ENCODE assay signal across 17 cellular contexts in genomic region chr2:86136141-86136540, GRCh38. TPM values are rescaled to one million over a fixed set of nuclear protein-coding genes. Genes with fewer than 3 reads are reported as not detected.
DNase-seq lines count a peak whose midpoint lies in the region; ATAC-seq lines count a peak whose summit lies in the region.
"Had no signal": no experiment of that assay in that cellular context is flagged by ENCODE, and none has a peak within 500 bp of the region (broad histone marks: within the 10 kb centered on the region; RNA-seq: fewer than 3 reads in every experiment).

No MANE protein-coding gene starts in this region.

- DNase-seq in activated T-cell treated with anti-CD3 and anti-CD28 coated beads, Interleukin-2, amount 50 U/mL, for 72 hours = no peak
- no peak for DNase-seq in activated T-cell treated with anti-CD3 and anti-CD28 coated beads, Interleukin-2, amount 50 U/mL, for 4 hours
- DNase-seq in effector memory CD8-positive, alpha-beta T cell = no peak
- no peak for DNase-seq in stimulated activated effector memory CD8-positive, alpha-beta T cell treated with anti-CD3 and anti-CD28 coated beads, Interleukin-12 subunit alpha, Interleukin-12 subunit beta, amount 100 ng/mL, for 72 hours (ENCODE audit: low spot score in 2 of 2)
- no peak for DNase-seq in pons (ENCODE audit: low spot score)
- no peak for DNase-seq in hepatic stellate cell (ENCODE audit: low spot score)
- DNase-seq: Caco-2; CD8-positive, alpha-beta T cell; DMS153; DMS79; EL; GDM1; GM23248; H7; HCEC 1CT had no signal

- no peaks in the 10 kb centered on the region for H3K9me3 Mint-ChIP-seq in activated T-cell treated with anti-CD3 and anti-CD28 coated beads, Interleukin-2, amount 50 U/mL, for 72 hours
- no peaks in the 10 kb centered on the region for H3K9me3 Mint-ChIP-seq in activated T-cell treated with anti-CD3 and anti-CD28 coated beads, Interleukin-2, amount 50 U/mL, for 4 hours
- no peaks in the 10 kb centered on the region for H3K9me3 Mint-ChIP-seq in activated T-helper 17 cell treated with anti-CD3 and anti-CD28 coated beads, Interleukin-2, amount 50 U/mL, for 72 hours
- no peaks in the 10 kb centered on the region for H3K9me3 Mint-ChIP-seq in effector memory CD8-positive, alpha-beta T cell
- H3K9me3 Mint-ChIP-seq in stimulated activated effector memory CD8-positive, alpha-beta T cell treated with anti-CD3 and anti-CD28 coated beads, Interleukin-12 subunit alpha, Interleukin-12 subunit beta, amount 100 ng/mL, for 72 hours = peaks cover 3% of the 10 kb centered on the region
- H3K9me3 Mint-ChIP-seq: CD8-positive, alpha-beta T cell had no signal

- peaks cover 14 to 55% of the 10 kb centered on the region in 2 donors for H3K36me3 Mint-ChIP-seq in activated T-cell treated with anti-CD3 and anti-CD28 coated beads, Interleukin-2, amount 50 U/mL, for 72 hours (ENCODE audit: insufficient read depth in 2 of 2)
- peaks cover 62% of the 10 kb centered on the region for H3K36me3 Mint-ChIP-seq in activated T-cell treated with anti-CD3 and anti-CD28 coated beads, Interleukin-2, amount 50 U/mL, for 4 hours (ENCODE audit: insufficient read depth)
- H3K36me3 Mint-ChIP-seq in activated T-helper 17 cell treated with anti-CD3 and anti-CD28 coated beads, Interleukin-2, amount 50 U/mL, for 72 hours (ENCODE audit: low read depth) = peaks cover 100% of the 10 kb centered on the region
- H3K36me3 Mint-ChIP-seq in effector memory CD8-positive, alpha-beta T cell (ENCODE audit: insufficient read depth) = peaks cover 66% of the 10 kb centered on the region
- peaks cover 100% of the 10 kb centered on the region for H3K36me3 Mint-ChIP-seq in stimulated activated effector memory CD8-positive, alpha-beta T cell treated with anti-CD3 and anti-CD28 coated beads, Interleukin-12 subunit alpha, Interleukin-12 subunit beta, amount 100 ng/mL, for 72 hours

- H3K27me3 Mint-ChIP-seq in activated T-cell treated with anti-CD3 and anti-CD28 coated beads, Interleukin-2, amount 50 U/mL, for 72 hours (ENCODE audit: low read depth) = no peaks in the 10 kb centered on the region
- H3K27me3 Mint-ChIP-seq in activated T-cell treated with anti-CD3 and anti-CD28 coated beads, Interleukin-2, amount 50 U/mL, for 4 hours (ENCODE audit: low read depth) = no peaks in the 10 kb centered on the region
- no peaks in the 10 kb centered on the region for H3K27me3 Mint-ChIP-seq in activated T-helper 17 cell treated with anti-CD3 and anti-CD28 coated beads, Interleukin-2, amount 50 U/mL, for 72 hours
- no peaks in the 10 kb centered on the region for H3K27me3 Mint-ChIP-seq in effector memory CD8-positive, alpha-beta T cell

- no peak overlapping the region for H3K4me3 Mint-ChIP-seq in activated T-cell treated with anti-CD3 and anti-CD28 coated beads, Interleukin-2, amount 50 U/mL, for 72 hours
- no peak overlapping the region for H3K4me3 Mint-ChIP-seq in activated T-cell treated with anti-CD3 and anti-CD28 coated beads, Interleukin-2, amount 50 U/mL, for 4 hours
- H3K4me3 Mint-ChIP-seq in activated T-helper 17 cell treated with anti-CD3 and anti-CD28 coated beads, Interleukin-2, amount 50 U/mL, for 72 hours = no peak overlapping the region
- H3K4me3 Mint-ChIP-seq in effector memory CD8-positive, alpha-beta T cell = no peak overlapping the region
- no peak overlapping the region for H3K4me3 Mint-ChIP-seq in stimulated activated effector memory CD8-positive, alpha-beta T cell treated with anti-CD3 and anti-CD28 coated beads, Interleukin-12 subunit alpha, Interleukin-12 subunit beta, amount 100 ng/mL, for 72 hours
- H3K4me3 Mint-ChIP-seq: CD8-positive, alpha-beta T cell had no signal

- no peak for ATAC-seq in activated T-cell treated with anti-CD3 and anti-CD28 coated beads, Interleukin-2, amount 50 U/mL, for 72 hours (replicated peaks in 1 of 2)
- no peak for ATAC-seq in activated T-cell treated with anti-CD3 and anti-CD28 coated beads, Interleukin-2, amount 50 U/mL, for 4 hours
- ATAC-seq in activated T-helper 17 cell treated with anti-CD3 and anti-CD28 coated beads, Interleukin-2, amount 50 U/mL, for 72 hours (replicated peaks) = no peak
- ATAC-seq in effector memory CD8-positive, alpha-beta T cell (replicated peaks) = no peak
- no peak for ATAC-seq in stimulated activated effector memory CD8-positive, alpha-beta T cell treated with anti-CD3 and anti-CD28 coated beads, Interleukin-12 subunit alpha, Interleukin-12 subunit beta, amount 100 ng/mL, for 72 hours
- ATAC-seq: CD8-positive, alpha-beta T cell; GM12878 had no signal

- H3K4me1 Mint-ChIP-seq in activated T-cell treated with anti-CD3 and anti-CD28 coated beads, Interleukin-2, amount 50 U/mL, for 72 hours (ENCODE audit: low read depth) = peaks cover 10% of the 10 kb centered on the region
- peaks cover 12% of the 10 kb centered on the region for H3K4me1 Mint-ChIP-seq in activated T-cell treated with anti-CD3 and anti-CD28 coated beads, Interleukin-2, amount 50 U/mL, for 4 hours (ENCODE audit: low read depth)
- peaks cover 26% of the 10 kb centered on the region for H3K4me1 Mint-ChIP-seq in activated T-helper 17 cell treated with anti-CD3 and anti-CD28 coated beads, Interleukin-2, amount 50 U/mL, for 72 hours
- H3K4me1 Mint-ChIP-seq in effector memory CD8-positive, alpha-beta T cell (ENCODE audit: low read depth in 2 of 2) = peaks cover 0 to 4% of the 10 kb centered on the region in 2 donors
- H3K4me1 Mint-ChIP-seq in stimulated activated effector memory CD8-positive, alpha-beta T cell treated with anti-CD3 and anti-CD28 coated beads, Interleukin-12 subunit alpha, Interleukin-12 subunit beta, amount 100 ng/mL, for 72 hours = peaks cover 14% of the 10 kb centered on the region

- H3K27ac Mint-ChIP-seq in activated T-cell treated with anti-CD3 and anti-CD28 coated beads, Interleukin-2, amount 50 U/mL, for 72 hours = peak overlapping the region; percentile 70
- peak overlapping the region; percentile 18 for H3K27ac Mint-ChIP-seq in activated T-helper 17 cell treated with anti-CD3 and anti-CD28 coated beads, Interleukin-2, amount 50 U/mL, for 72 hours
- peak overlapping the region; percentile 10 to 19 for H3K27ac Mint-ChIP-seq in effector memory CD8-positive, alpha-beta T cell
- peak overlapping the region; percentile 52 for H3K27ac Mint-ChIP-seq in stimulated activated effector memory CD8-positive, alpha-beta T cell treated with anti-CD3 and anti-CD28 coated beads, Interleukin-12 subunit alpha, Interleukin-12 subunit beta, amount 100 ng/mL, for 72 hours
- H3K27ac Mint-ChIP-seq: CD8-positive, alpha-beta T cell had no signal

RNA-seq across cellular contexts. Expression of gene PTCD3, which starts 30.1 kb away (rescaled TPM):
- total RNA-seq in activated T-cell treated with anti-CD3 and anti-CD28 coated beads, Interleukin-2, amount 50 U/mL, for 72 hours = 100 to 1,000 TPM; 155 to 181 TPM
- total RNA-seq in activated T-cell treated with anti-CD3 and anti-CD28 coated beads, Interleukin-2, amount 50 U/mL, for 4 hours = 100 to 1,000 TPM; 131 to 138 (median 138) TPM
- total RNA-seq in activated T-helper 17 cell treated with anti-CD3 and anti-CD28 coated beads, Interleukin-2, amount 50 U/mL, for 72 hours = 100 to 1,000 TPM; 165 to 170 TPM

RNA-seq across cellular contexts. Expression of gene POLR1A, which starts 30.5 kb away (rescaled TPM):
- 10 to 100 TPM; 23.5 to 28.0 TPM for total RNA-seq in activated T-cell treated with anti-CD3 and anti-CD28 coated beads, Interleukin-2, amount 50 U/mL, for 72 hours
- 10 to 100 TPM; 80.3 to 86.3 (median 81.4) TPM for total RNA-seq in activated T-cell treated with anti-CD3 and anti-CD28 coated beads, Interleukin-2, amount 50 U/mL, for 4 hours
- 10 to 100 TPM; 30.3 to 62.0 TPM for total RNA-seq in activated T-helper 17 cell treated with anti-CD3 and anti-CD28 coated beads, Interleukin-2, amount 50 U/mL, for 72 hours

RNA-seq across cellular contexts. Expression of gene IMMT, which starts 59.1 kb away (rescaled TPM):
- 100 to 1,000 TPM; 125 to 138 TPM for total RNA-seq in activated T-cell treated with anti-CD3 and anti-CD28 coated beads, Interleukin-2, amount 50 U/mL, for 72 hours
- total RNA-seq in activated T-cell treated with anti-CD3 and anti-CD28 coated beads, Interleukin-2, amount 50 U/mL, for 4 hours = 100 to 1,000 TPM; 135 to 166 (median 143) TPM
- total RNA-seq in activated T-helper 17 cell treated with anti-CD3 and anti-CD28 coated beads, Interleukin-2, amount 50 U/mL, for 72 hours = 100 to 1,000 TPM; 138 to 163 TPM

Comparison
In these comparisons a context has a peak if more than half of its experiments do, and no peak if none do; other contexts are left out.
1. H3K27ac Mint-ChIP-seq: peak in every context shown above with its lines; median percentile 70 in activated T-cell treated with anti-CD3 and anti-CD28 coated beads, Interleukin-2, amount 50 U/mL, for 72 hours; 52 in stimulated activated effector memory CD8-positive, alpha-beta T cell treated with anti-CD3 and anti-CD28 coated beads, Interleukin-12 subunit alpha, Interleukin-12 subunit beta, amount 100 ng/mL, for 72 hours; 18 in activated T-helper 17 cell treated with anti-CD3 and anti-CD28 coated beads, Interleukin-2, amount 50 U/mL, for 72 hours; 14 in effector memory CD8-positive, alpha-beta T cell.